23 cellular contexts compared by ENCODE assay signal in genomic region chr5:155564541-155564940, GRCh38.
"Had no signal": no experiment of that assay in that cellular context is flagged by ENCODE, and none has a peak within 500 bp of the region (broad histone marks: within the 10 kb centered on the region; RNA-seq: fewer than 3 reads in every experiment).

No MANE protein-coding gene starts in this region.

- DNase-seq: activated CD4-positive, alpha-beta memory T cell treated with anti-CD3 and anti-CD28 coated beads, Interleukin-2, amount 10 ng/mL, durations not matched to agents 7 days and 5 days; activated CD4-positive, alpha-beta T cell treated with anti-CD3 and anti-CD28 coated beads for 36 hours; activated CD4-positive, alpha-beta T cell treated with anti-CD3 and anti-CD28 coated beads, Interleukin-2, amount 50 U/mL, for 1 hour; activated gamma-delta T cell; activated naive CD4-positive, alpha-beta T cell treated with anti-CD3 and anti-CD28 coated beads for 36 hours; activated T-cell treated with anti-CD3 and anti-CD28 coated beads for 4 hours; activated T-cell treated with anti-CD3 and anti-CD28 coated beads, Interleukin-2, amount 50 U/mL, for 48 hours; Karpas-422; NCI-H146; NCI-H187 treated with DMSO at 0.1 percent for 48 hours; NCI-H2107; NCI-H345; NCI-H510A treated with DMSO at 0.1 percent for 48 hours; RPMI8226; SK-N-SH; T-helper 1 cell had no signal

- H3K9me3 Mint-ChIP-seq: central memory CD8-positive, alpha-beta T cell had no signal

- H3K27me3 Mint-ChIP-seq: activated CD4-positive, alpha-beta memory T cell treated with anti-CD3 and anti-CD28 coated beads, Interleukin-2, amount 10 ng/mL, durations not matched to agents 7 days and 5 days; activated CD4-positive, alpha-beta T cell treated with anti-CD3 and anti-CD28 coated beads for 36 hours had no signal

- H3K9me3 ChIP-seq: SK-N-SH had no signal

- H3K9ac ChIP-seq: SK-N-SH had no signal

- ATAC-seq: activated CD4-positive, alpha-beta T cell treated with anti-CD3 and anti-CD28 coated beads for 36 hours; activated T-helper 17 cell treated with anti-CD3 and anti-CD28 coated beads, Interleukin-2, amount 50 U/mL, for 72 hours; Right ventricle myocardium inferior had no signal

- H3K36me3 Mint-ChIP-seq: activated naive CD8-positive, alpha-beta T cell; brain had no signal

- H3K27ac Mint-ChIP-seq: activated CD4-positive, alpha-beta memory T cell treated with anti-CD3 and anti-CD28 coated beads, Interleukin-2, amount 10 ng/mL, durations not matched to agents 7 days and 5 days; activated CD4-positive, alpha-beta T cell treated with anti-CD3 and anti-CD28 coated beads for 36 hours; activated naive CD4-positive, alpha-beta T cell treated with anti-CD3 and anti-CD28 coated beads for 36 hours; activated naive CD8-positive, alpha-beta T cell; activated T-helper 17 cell treated with anti-CD3 and anti-CD28 coated beads, Interleukin-2, amount 50 U/mL, for 72 hours; brain had no signal

- H3K4me3 Mint-ChIP-seq: activated CD4-positive, alpha-beta memory T cell treated with anti-CD3 and anti-CD28 coated beads, Interleukin-2, amount 10 ng/mL, durations not matched to agents 7 days and 5 days; activated CD4-positive, alpha-beta T cell treated with anti-CD3 and anti-CD28 coated beads for 36 hours; activated naive CD4-positive, alpha-beta T cell treated with anti-CD3 and anti-CD28 coated beads for 36 hours; activated naive CD8-positive, alpha-beta T cell; activated T-helper 17 cell treated with anti-CD3 and anti-CD28 coated beads, Interleukin-2, amount 50 U/mL, for 72 hours; brain; central memory CD8-positive, alpha-beta T cell had no signal

- H3K4me2 ChIP-seq: SK-N-SH had no signal

- H3K4me1 Mint-ChIP-seq: activated CD4-positive, alpha-beta memory T cell treated with anti-CD3 and anti-CD28 coated beads, Interleukin-2, amount 10 ng/mL, durations not matched to agents 7 days and 5 days; activated CD4-positive, alpha-beta T cell treated with anti-CD3 and anti-CD28 coated beads for 36 hours; activated T-helper 17 cell treated with anti-CD3 and anti-CD28 coated beads, Interleukin-2, amount 50 U/mL, for 72 hours; brain; central memory CD8-positive, alpha-beta T cell had no signal

- H3K27ac ChIP-seq: VCaP had no signal

- FAIRE-seq: astrocyte had no signal
